ENCODE assay signal across 13 cellular contexts in genomic region chr2:218618102-218618860, GRCh38. TPM values are rescaled to one million over a fixed set of nuclear protein-coding genes. Genes with fewer than 3 reads are reported as not detected.
DNase-seq lines count a peak whose midpoint lies in the region; ATAC-seq and TF ChIP-seq lines count a peak whose summit lies in the region.
"Had no signal": no experiment of that assay in that cellular context is flagged by ENCODE, and none has a peak within 500 bp of the region (broad histone marks: within the 10 kb centered on the region; RNA-seq: fewer than 3 reads in every experiment).

No MANE protein-coding gene starts in this region.

- no peaks in the 10 kb centered on the region for H3K9me2 ChIP-seq in HCT116 (ENCODE audit: insufficient read depth)

- H3K9me3 ChIP-seq in HCT116 (ENCODE audit: control insufficient read depth in 1 of 2, insufficient read depth in 1 of 2, low read depth in 1 of 2, low read length in 2 of 2) (no peaks in the 10 kb centered on the region), RWPE2 (ENCODE audit: severe bottlenecking) (no peaks in the 10 kb centered on the region), gastroesophageal sphincter (no peaks in the 10 kb centered on the region)
- H3K9me3 ChIP-seq: heart left ventricle had no signal

- TF ChIP-seq EP300 in gastroesophageal sphincter (IDR thresholded peaks at IDR 0.05) = no peak

- TF ChIP-seq CTCF in HCT116 (IDR thresholded peaks at IDR 0.05 in 2 of 3, conservative IDR thresholded peaks at IDR 0.05 in 1 of 3; ENCODE audit: borderline replicate concordance in 1 of 3, insufficient read depth in 1 of 3, low read depth in 2 of 3, low read length in 2 of 3) = peak in 2 of 3 experiments; percentile 7 to 18; a peak in 1 of 6 replicates
- peak; percentile 54 for TF ChIP-seq CTCF in RWPE2 (IDR thresholded peaks at IDR 0.05; ENCODE audit: poor library complexity, severe bottlenecking)
- TF ChIP-seq CTCF in gastroesophageal sphincter (IDR thresholded peaks at IDR 0.05) = no peak

- H3K27ac ChIP-seq in HCT116 (ENCODE audit: low read depth, low read length) (no peak overlapping the region), RWPE2 (ENCODE audit: poor library complexity, severe bottlenecking) (no peak overlapping the region), gastroesophageal sphincter (no peak overlapping the region)

- RAD21 ChIA-PET in HCT116 (lab: Charles Lee; ENCODE audit: low non-redundant PET in 1 of 2, low total read pairs in 2 of 2, uncharacterized antibody in 2 of 2, unreplicated experiment in 2 of 2) = no interaction called here

- intact Hi-C loops in HCT116 (cut with micrococcal nuclease) = no loop called here

- no peak overlapping the region for H2AFZ ChIP-seq in HCT116 (ENCODE audit: low read depth, low read length, poor library complexity, severe bottlenecking)

- H3K36me3 ChIP-seq in HCT116 (ENCODE audit: control insufficient read depth in 1 of 2, insufficient read depth in 2 of 2, low read length in 2 of 2) = no peaks in the 10 kb centered on the region
- no peaks in the 10 kb centered on the region for H3K36me3 ChIP-seq in RWPE2 (ENCODE audit: low read depth)
- peaks cover 0 to 33% of the 10 kb centered on the region in 2 donors for H3K36me3 ChIP-seq in gastroesophageal sphincter
- H3K36me3 ChIP-seq: heart left ventricle had no signal

- H3K9ac ChIP-seq in HCT116 (ENCODE audit: low read length) = no peak overlapping the region

- peak; percentile 41 for DNase-seq in EH (ENCODE audit: low read depth)
- peak; percentile 7 for DNase-seq in HCT116 (ENCODE audit: low read depth, low spot score)
- no peak for DNase-seq in RWPE2 (ENCODE audit: low spot score)
- DNase-seq in myocyte (ENCODE audit: low read depth) = peak; percentile 28
- DNase-seq in GM19240 (ENCODE audit: insufficient read length, low spot score) = no peak
- DNase-seq in NCI-H2029 treated with DMSO at 0.1 percent for 48 hours (lab: John Stamatoyannopoulos, UW) = no peak
- DNase-seq: activated CD4-positive, alpha-beta T cell treated with anti-CD3 and anti-CD28 coated beads for 4 hours; CD4-positive, alpha-beta T cell; effector CD8-positive, alpha-beta T cell; heart left ventricle; naive thymus-derived CD4-positive, alpha-beta T cell; NCI-H748 treated with DMSO at 0.1 percent for 48 hours had no signal

- no TSS peak for BruUV-seq in HCT116 (replicated peaks; lab: Mats Ljungman, UMichigan)

- peak; percentile 52; the same call in 1 of the 2 replicates for TF ChIP-seq RAD21 in HCT116 (IDR thresholded peaks at IDR 0.05; ENCODE audit: low read depth)

- TF ChIP-seq POLR2A in HCT116 (IDR thresholded peaks at IDR 0.05; ENCODE audit: borderline replicate concordance, extremely low read depth, insufficient read depth, insufficient read length) (no peak), gastroesophageal sphincter (IDR thresholded peaks at IDR 0.05) (no peak)

- CTCF ChIA-PET in HCT116 (lab: Charles Lee) = no interaction called here

- H4K20me1 ChIP-seq in HCT116 (ENCODE audit: insufficient read depth) = no peaks in the 10 kb centered on the region

- WGBS in gastroesophageal sphincter (ENCODE audit: low coverage in 1 of 2), 2 donors = 100% methylated on average over 1 of the region's 9 CpGs; no CpG with 5 or more reads in 1 of the 2 donors

- H3K4me3 ChIP-seq in HCT116 (replicated peaks in 1 of 2; ENCODE audit: low read depth in 1 of 2, low read length in 2 of 2) = no peak overlapping the region
- H3K4me3 ChIP-seq in RWPE2 (ENCODE audit: severe bottlenecking) = no peak overlapping the region
- no peak overlapping the region for H3K4me3 ChIP-seq in gastroesophageal sphincter
- H3K4me3 ChIP-seq: heart left ventricle had no signal

- H3K4me2 ChIP-seq in HCT116 (ENCODE audit: low read length) = no peak overlapping the region

- POLR2A ChIA-PET in HCT116 (lab: Charles Lee) = no interaction called here

- H3K27me3 ChIP-seq in HCT116 (ENCODE audit: insufficient read depth, low read length) (no peaks in the 10 kb centered on the region), RWPE2 (ENCODE audit: insufficient read depth, poor library complexity, severe bottlenecking) (no peaks in the 10 kb centered on the region), gastroesophageal sphincter (no peaks in the 10 kb centered on the region)
- H3K27me3 ChIP-seq: heart left ventricle had no signal

- ATAC-seq in HCT116 = peak; percentile 73
- peak; percentile 74 for ATAC-seq in RWPE2 (ENCODE audit: low read depth)
- ATAC-seq in gastroesophageal sphincter = no peak
- ATAC-seq: naive thymus-derived CD4-positive, alpha-beta T cell had no signal

- no peaks in the 10 kb centered on the region for H3K79me2 ChIP-seq in HCT116 (ENCODE audit: insufficient read depth, low read length)

- H3K4me1 ChIP-seq in HCT116 (ENCODE audit: control insufficient read depth in 1 of 2, insufficient read depth in 2 of 2, low read length in 2 of 2) (peaks cover 0 to 4% of the 10 kb centered on the region in 2 experiments; a peak in 2 of 4 replicates), RWPE2 (ENCODE audit: insufficient read depth, poor library complexity, severe bottlenecking) (no peaks in the 10 kb centered on the region), gastroesophageal sphincter (peaks cover 0 to 32% (median 0%) of the 10 kb centered on the region in 3 donors)

TF ChIP-seq in HCT116, 20 proteins besides CTCF, POLR2A, EP300 and RAD21:
- TF ChIP-seq ZFX (IDR thresholded peaks at IDR 0.05) = no peak
- TF ChIP-seq SRF (IDR thresholded peaks at IDR 0.05; ENCODE audit: low read depth) = no peak
- no peak for TF ChIP-seq EZH2 (IDR thresholded peaks at IDR 0.05)
- TF ChIP-seq CEBPB (IDR thresholded peaks at IDR 0.05; ENCODE audit: low read depth) = no peak
- no peak for TF ChIP-seq JUND (IDR thresholded peaks at IDR 0.05)
- no peak for TF ChIP-seq SIN3A (IDR thresholded peaks at IDR 0.05; ENCODE audit: low read depth)
- TF ChIP-seq, protein P1, sequence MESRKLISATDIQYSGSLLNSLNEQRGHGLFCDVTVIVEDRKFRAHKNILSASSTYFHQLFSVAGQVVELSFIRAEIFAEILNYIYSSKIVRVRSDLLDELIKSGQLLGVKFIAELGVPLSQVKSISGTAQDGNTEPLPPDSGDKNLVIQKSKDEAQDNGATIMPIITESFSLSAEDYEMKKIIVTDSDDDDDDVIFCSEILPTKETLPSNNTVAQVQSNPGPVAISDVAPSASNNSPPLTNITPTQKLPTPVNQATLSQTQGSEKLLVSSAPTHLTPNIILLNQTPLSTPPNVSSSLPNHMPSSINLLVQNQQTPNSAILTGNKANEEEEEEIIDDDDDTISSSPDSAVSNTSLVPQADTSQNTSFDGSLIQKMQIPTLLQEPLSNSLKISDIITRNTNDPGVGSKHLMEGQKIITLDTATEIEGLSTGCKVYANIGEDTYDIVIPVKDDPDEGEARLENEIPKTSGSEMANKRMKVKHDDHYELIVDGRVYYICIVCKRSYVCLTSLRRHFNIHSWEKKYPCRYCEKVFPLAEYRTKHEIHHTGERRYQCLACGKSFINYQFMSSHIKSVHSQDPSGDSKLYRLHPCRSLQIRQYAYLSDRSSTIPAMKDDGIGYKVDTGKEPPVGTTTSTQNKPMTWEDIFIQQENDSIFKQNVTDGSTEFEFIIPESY (IDR thresholded peaks at IDR 0.05; ENCODE audit: extremely low read depth, insufficient replicate concordance, low read length) = no peak
- TF ChIP-seq EZH2phosphoT487 (IDR thresholded peaks at IDR 0.05; ENCODE audit: borderline replicate concordance) = no peak

RNA-seq across cellular contexts. Expression of gene PLCD4, which starts 10.6 kb away (rescaled TPM):
- 0.64 TPM for total RNA-seq in HCT116 (2021; ENCODE audit: unreplicated experiment)
- polyA plus RNA-seq in HCT116 (2012) = 1.2 and 1.4 TPM in 2 replicates
- total RNA-seq in myocyte = 9.9 and 11.8 TPM in 2 replicates
- 7.6 TPM for polyA plus RNA-seq in myocyte (2012)
- total RNA-seq in gastroesophageal sphincter = 10 to 100 TPM in 2 of 4 donors, 1 to 10 TPM in 2; 1.6 to 18.8 (median 9.3) TPM

RNA-seq across cellular contexts. Expression of gene ZNF142, which starts 41.1 kb away (rescaled TPM):
- total RNA-seq in HCT116 (2021; ENCODE audit: unreplicated experiment) = 29.2 TPM
- polyA plus RNA-seq in HCT116 (2012) = 14.3 and 14.9 TPM in 2 replicates
- total RNA-seq in myocyte = 10.9 and 14.9 TPM in 2 replicates
- 9.7 TPM for polyA plus RNA-seq in myocyte (2012)
- total RNA-seq in gastroesophageal sphincter = 10 to 100 TPM; 10.8 to 33.3 (median 24.6) TPM

RNA-seq across cellular contexts. Expression of gene BCS1L, which starts 41.2 kb away (rescaled TPM):
- 57.4 TPM for total RNA-seq in HCT116 (2021; ENCODE audit: unreplicated experiment)
- polyA plus RNA-seq in HCT116 (2012) = 46.4 and 64.4 TPM in 2 replicates
- total RNA-seq in myocyte = 27.6 and 39.2 TPM in 2 replicates
- 34.9 TPM for polyA plus RNA-seq in myocyte (2012)
- 10 to 100 TPM; 24.3 to 37.4 (median 29.9) TPM for total RNA-seq in gastroesophageal sphincter

RNA-seq across cellular contexts. Expression of gene CNOT9, which starts 49.6 kb away (rescaled TPM):
- total RNA-seq in HCT116 (2021; ENCODE audit: unreplicated experiment) (65.7 TPM), myocyte (38.7 and 60.4 TPM in 2 replicates), gastroesophageal sphincter (10 to 100 TPM; 27.5 to 35.3 (median 32.3) TPM)
- polyA plus RNA-seq in HCT116 (2012) = 31.1 and 33.0 TPM in 2 replicates
- polyA plus RNA-seq in myocyte (2012) = 21.7 TPM

RNA-seq across cellular contexts. Expression of gene USP37, which starts 50.1 kb away (rescaled TPM):
- total RNA-seq in HCT116 (2021; ENCODE audit: unreplicated experiment) = 23.5 TPM
- 3.1 and 5.0 TPM in 2 replicates for polyA plus RNA-seq in HCT116 (2012)
- total RNA-seq in myocyte = 9.8 and 16.8 TPM in 2 replicates
- 2.1 TPM for polyA plus RNA-seq in myocyte (2012)
- 10 to 100 TPM in 1 of 4 donors, 1 to 10 TPM in 3; 8.3 to 17.4 (median 9.0) TPM for total RNA-seq in gastroesophageal sphincter

Comparison
In these comparisons a context has a peak if more than half of its experiments do, and no peak if none do; other contexts are left out.
1. DNase-seq: peak in EH (single experiment), HCT116 (single experiment) and myocyte (single experiment); none in RWPE2 (single experiment), GM19240 (single experiment) and NCI-H2029 treated with DMSO at 0.1 percent for 48 hours (single experiment).
2. CTCF ChIP-seq: peak in HCT116 (2 of 3) and RWPE2 (single experiment); none in gastroesophageal sphincter (0 of 4).